8 cellular contexts compared by ENCODE assay signal in genomic region chr1:8889925-8890785, GRCh38. TPM values are rescaled to one million over a fixed set of nuclear protein-coding genes. Genes with fewer than 3 reads are reported as not detected.
DNase-seq lines count a peak whose midpoint lies in the region; TF ChIP-seq lines count a peak whose summit lies in the region.

No MANE protein-coding gene starts in this region.

- H3K27me3 Mint-ChIP-seq in mesothelial cell of epicardium (ENCODE audit: low read depth), result no peaks in the 10 kb centered on the region

- H3K9me3 ChIP-seq in colonic mucosa, result no peaks in the 10 kb centered on the region

- peak overlapping the region; percentile 92 for H3K27ac Mint-ChIP-seq in mesothelial cell of epicardium

- H3K4me1 Mint-ChIP-seq in mesothelial cell of epicardium, result peaks cover 19% of the 10 kb centered on the region

- no peaks in the 10 kb centered on the region for H3K9me3 Mint-ChIP-seq in mesothelial cell of epicardium

- no peak for TF ChIP-seq CTCF in AG09309 (IDR thresholded peaks at IDR 0.05; ENCODE audit: control insufficient read depth, insufficient read depth, low read depth, low read length, missing control alignments)
- TF ChIP-seq CTCF in colonic mucosa (IDR thresholded peaks at IDR 0.05), result no peak
- no peak for TF ChIP-seq CTCF in mesothelial cell of epicardium (IDR thresholded peaks at IDR 0.05; ENCODE audit: unreplicated experiment)
- no peak for TF ChIP-seq CTCF in GM10266 (IDR thresholded peaks at IDR 0.05; ENCODE audit: control insufficient read depth, insufficient read depth, low read depth, missing control alignments)

- H3K36me3 Mint-ChIP-seq in mesothelial cell of epicardium, result no peaks in the 10 kb centered on the region

- H3K4me3 ChIP-seq in AG09309 (ENCODE audit: control insufficient read depth, low read depth, low read length) (no peak overlapping the region; the same call in 1 of the 2 replicates), colonic mucosa (no peak overlapping the region)

- no peak overlapping the region for H3K9ac ChIP-seq in colonic mucosa (ENCODE audit: low read depth in 2 of 2, low read length in 2 of 2)

- no peaks in the 10 kb centered on the region for H3K27me3 ChIP-seq in colonic mucosa

- H3K27ac ChIP-seq in colonic mucosa, result no peak overlapping the region

- H3K36me3 ChIP-seq in colonic mucosa, result no peaks in the 10 kb centered on the region

- H3K4me3 Mint-ChIP-seq in mesothelial cell of epicardium, result peak overlapping the region; percentile 20

- intact Hi-C loops in colonic mucosa (cut with DNase I), result no loop called here

- H3K4me1 ChIP-seq in colonic mucosa, result no peaks in the 10 kb centered on the region

- peak; percentile 78 for DNase-seq in AG09309 (ENCODE audit: low read depth)
- peak; percentile 66 for DNase-seq in NCI-H2196 treated with DMSO at 0.1 percent for 48 hours (lab: John Stamatoyannopoulos, UW; ENCODE audit: unreplicated experiment)
- DNase-seq in colonic mucosa, result peak; percentile 53
- no peak for DNase-seq in mesothelial cell of epicardium (ENCODE audit: low spot score in 2 of 2, unreplicated experiment in 2 of 2)
- no peak for DNase-seq in T-helper 1 cell
- DNase-seq in NAMALWA (ENCODE audit: low spot score), result no peak
- DNase-seq in GM10266 (ENCODE audit: extremely low spot score), result no peak
- DNase-seq in COLO668 (lab: John Stamatoyannopoulos, UW; ENCODE audit: unreplicated experiment), result no peak

RNA-seq across cellular contexts. Expression of gene ENO1, which starts 11.7 kb away (rescaled TPM):
- 1,000 to 10,000 TPM in 1 of 2 donors, 100 to 1,000 TPM in 1; 982 to 1,067 TPM for total RNA-seq in colonic mucosa
- total RNA-seq in mesothelial cell of epicardium, result 1,024 to 1,067 TPM (median 1,030 TPM) in 3 replicates

RNA-seq across cellular contexts. Expression of gene CA6, which starts 55.5 kb away (rescaled TPM):
- total RNA-seq in colonic mucosa (not detected), mesothelial cell of epicardium (not detected in 3 replicates)

Comparison
In these comparisons a context has a peak if more than half of its experiments do, and no peak if none do; other contexts are left out.
1. DNase-seq: peak in AG09309 (single experiment), NCI-H2196 treated with DMSO at 0.1 percent for 48 hours (single experiment) and colonic mucosa (single experiment); none in mesothelial cell of epicardium (0 of 2), T-helper 1 cell (0 of 5), NAMALWA (single experiment), GM10266 (single experiment) and COLO668 (single experiment).